9 cellular contexts compared by ENCODE assay signal in genomic region chr13:48086272-48086671, GRCh38.
"Had no signal": no experiment of that assay in that cellular context is flagged by ENCODE, and none has a peak within 500 bp of the region (broad histone marks: within the 10 kb centered on the region; RNA-seq: fewer than 3 reads in every experiment).

No MANE protein-coding gene starts in this region.

- H3K9me3 Mint-ChIP-seq: GM23338, H9 had no signal

- H3K4me2 ChIP-seq: GM23338, KMS-11 had no signal

- FAIRE-seq: H1, H54, HTR-8/SVneo, K562 had no signal

- H3K4me1 Mint-ChIP-seq: GM23338, H9 had no signal

- H3K27ac Mint-ChIP-seq: GM23338 had no signal

- H3K4me3 ChIP-seq: GM23338, K562 had no signal

- H3K9ac ChIP-seq: KMS-11 had no signal

- H3K4me3 Mint-ChIP-seq: GM23338, H9 had no signal

- DNase-seq: H9, HCEC 1CT, IMR-90 had no signal

- ATAC-seq: GM23338, K562 had no signal

- H3K27ac ChIP-seq: KMS-11 had no signal
